In genomic region chr2:201432038-201432437, GRCh38 we compare ENCODE assay signal across 8 cellular contexts. TPM values are rescaled to one million over a fixed set of nuclear protein-coding genes. Genes with fewer than 3 reads are reported as not detected.
DNase-seq lines count a peak whose midpoint lies in the region; ATAC-seq and TF ChIP-seq lines count a peak whose summit lies in the region.

No MANE protein-coding gene starts in this region.

- H3K4me2 ChIP-seq in GM23338 = no peak overlapping the region

- no peaks in the 10 kb centered on the region for H3K27me3 ChIP-seq in GM23338 (ENCODE audit: insufficient read depth)

- H3F3A ChIP-seq in GM23338 (replicated peaks; ENCODE audit: low read depth) = no peaks in the 10 kb centered on the region

- 0 out of 2 replicates have a peak, but pooled peaks cover 6% of the 10 kb centered on the region for H3K36me3 ChIP-seq in GM23338 (ENCODE audit: insufficient read depth)

- H3K4me3 ChIP-seq in GM23338 = no peak overlapping the region

- H4K20me1 ChIP-seq in GM23338 (replicated peaks; ENCODE audit: insufficient read depth) = no peaks in the 10 kb centered on the region; the same call in none of the 2 replicates

- no peak for ATAC-seq in GM23338
- ATAC-seq in HG03342 (IDR thresholded peaks at IDR 0.05; ENCODE audit: unreplicated experiment) = no peak

- H3K4me3 Mint-ChIP-seq in mesothelial cell of epicardium = no peak overlapping the region
- no peak overlapping the region for H3K4me3 Mint-ChIP-seq in GM23338

- peak overlapping the region; percentile 88 for H3K27ac Mint-ChIP-seq in mesothelial cell of epicardium
- H3K27ac Mint-ChIP-seq in GM23338 = no peak overlapping the region

- TF ChIP-seq CTCF in mesothelial cell of epicardium (IDR thresholded peaks at IDR 0.05; ENCODE audit: unreplicated experiment) = no peak
- TF ChIP-seq CTCF in GM23338 (conservative IDR thresholded peaks at IDR 0.05; ENCODE audit: low read depth in 2 of 2) = no peak

- H2AFZ ChIP-seq in GM23338 = no peak overlapping the region

- H3K27ac ChIP-seq in GM23338 (ENCODE audit: low read depth) = no peak overlapping the region

- H3K36me3 Mint-ChIP-seq in mesothelial cell of epicardium (peaks cover 29% of the 10 kb centered on the region), GM23338 (ENCODE audit: low read depth) (peaks cover 32% of the 10 kb centered on the region)

- peaks cover 26% of the 10 kb centered on the region for H3K4me1 Mint-ChIP-seq in mesothelial cell of epicardium
- H3K4me1 Mint-ChIP-seq in GM23338 = peaks cover 9% of the 10 kb centered on the region; the same call in 1 of the 3 replicates

- H3K9me2 ChIP-seq in GM23338 (ENCODE audit: insufficient read depth) = no peaks in the 10 kb centered on the region

- peaks cover 35% of the 10 kb centered on the region for H3K79me2 ChIP-seq in GM23338 (replicated peaks; ENCODE audit: insufficient read depth)

- DNase-seq in AG20443 (ENCODE audit: low spot score) (peak; percentile 27), NCI-H460 (ENCODE audit: extremely low read depth, low read depth) (peak; percentile 47), mesothelial cell of epicardium (ENCODE audit: low spot score in 2 of 2, unreplicated experiment in 2 of 2) (no peak), GM23338 (ENCODE audit: low spot score) (no peak), cerebellum (ENCODE audit: low spot score) (no peak), AG08396 (ENCODE audit: low spot score) (no peak)
- peak; percentile 43 for DNase-seq in central memory CD4-positive, alpha-beta T cell

- H3K4me1 ChIP-seq in GM23338 (ENCODE audit: insufficient read depth) = peaks cover 4% of the 10 kb centered on the region; the same call in 1 of the 2 replicates

- H3K9me3 Mint-ChIP-seq in mesothelial cell of epicardium = peaks cover 19% of the 10 kb centered on the region
- peaks cover 38% of the 10 kb centered on the region for H3K9me3 Mint-ChIP-seq in GM23338

- H3K27me3 Mint-ChIP-seq in mesothelial cell of epicardium (ENCODE audit: low read depth) (no peaks in the 10 kb centered on the region), GM23338 (ENCODE audit: insufficient read depth, low read depth, poor library complexity) (no peaks in the 10 kb centered on the region)

TF ChIP-seq in GM23338, 12 proteins besides CTCF, POLR2A, EP300 and RAD21 (continues in another document):
- TF ChIP-seq ZNF331 (CRISPR knock-in tag; IDR thresholded peaks at IDR 0.05; ENCODE audit: low read depth) = no peak
- no peak for TF ChIP-seq ETS1 (IDR thresholded peaks at IDR 0.05)
- TF ChIP-seq ZNF114 (CRISPR knock-in tag; IDR thresholded peaks at IDR 0.05) = no peak
- TF ChIP-seq JUNB (IDR thresholded peaks at IDR 0.05; ENCODE audit: unreplicated experiment) = no peak
- TF ChIP-seq STAT1 (IDR thresholded peaks at IDR 0.05; ENCODE audit: unreplicated experiment) = no peak
- TF ChIP-seq POLR2AphosphoS5 (IDR thresholded peaks at IDR 0.05; ENCODE audit: low read depth) = no peak
- no peak for TF ChIP-seq REST (IDR thresholded peaks at IDR 0.05; ENCODE audit: unreplicated experiment)
- no peak for TF ChIP-seq EZH2phosphoT487 (IDR thresholded peaks at IDR 0.05; ENCODE audit: unreplicated experiment)

RNA-seq across cellular contexts. Expression of gene TRAK2, which starts 19.2 kb away (rescaled TPM):
- total RNA-seq in NCI-H460 (2014; rRNA removed; shearing (Covaris generic)) = 62.2 and 62.5 TPM in 2 replicates
- 28.2 and 41.0 TPM in 2 replicates for polyA plus RNA-seq in NCI-H460 (2014; cell fraction: nucleus; rRNA removed)
- total RNA-seq in mesothelial cell of epicardium (18.9 to 21.5 TPM (median 19.9 TPM) in 3 replicates), cerebellum (52.5 TPM)
- total RNA-seq in GM23338 (2014; rRNA removed; shearing (Covaris generic)) = 12.0 and 17.0 TPM in 2 replicates
- 5.8 and 6.7 TPM in 2 replicates for polyA plus RNA-seq in GM23338 (2016; fragmentation: Nextera tagmentation; extraction: Ambion mirVana)

RNA-seq across cellular contexts. Expression of gene STRADB, which starts 19.5 kb away (rescaled TPM):
- total RNA-seq in NCI-H460 (2014; rRNA removed; shearing (Covaris generic)) = 46.1 and 51.5 TPM in 2 replicates
- 52.6 and 66.4 TPM in 2 replicates for polyA plus RNA-seq in NCI-H460 (2014; cell fraction: nucleus; rRNA removed)
- total RNA-seq in mesothelial cell of epicardium = 38.7 to 44.4 TPM (median 42.5 TPM) in 3 replicates
- 37.1 and 37.6 TPM in 2 replicates for total RNA-seq in GM23338 (2014; rRNA removed; shearing (Covaris generic))
- 35.9 and 41.3 TPM in 2 replicates for polyA plus RNA-seq in GM23338 (2016; fragmentation: Nextera tagmentation; extraction: Ambion mirVana)
- 52.3 TPM for total RNA-seq in cerebellum

Comparison
In these comparisons a context has a peak if more than half of its experiments do, and no peak if none do; other contexts are left out.
1. DNase-seq: peak in AG20443 (single experiment), NCI-H460 (single experiment) and central memory CD4-positive, alpha-beta T cell (single experiment); none in mesothelial cell of epicardium (0 of 2), GM23338 (single experiment), cerebellum (single experiment) and AG08396 (single experiment).